In the genomic region with DNA sequence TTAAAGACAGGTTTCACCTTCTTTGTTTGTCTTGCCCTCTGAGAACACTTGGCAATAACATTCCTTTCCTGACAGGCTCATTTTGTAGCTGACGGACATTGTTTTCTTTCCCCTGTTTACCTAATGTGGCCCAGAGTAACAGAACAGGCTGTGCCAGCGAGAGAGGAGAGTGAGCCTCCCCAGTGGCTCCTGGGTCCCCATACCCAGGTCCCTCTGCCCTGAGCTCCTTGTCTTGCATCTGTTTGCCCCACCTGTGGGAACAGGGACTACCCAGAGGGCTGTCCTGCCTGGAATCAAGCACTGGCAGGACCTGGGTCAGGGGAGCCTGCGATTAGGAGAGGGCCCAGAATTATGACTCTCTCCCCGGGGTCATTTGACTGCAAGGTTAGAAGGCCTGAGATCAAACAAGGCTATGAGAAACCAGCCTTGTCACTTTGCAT, we compare ENCODE assay signal across 15 cellular contexts.
A peak's percentile ranks its signal among the peaks of the same experiment; 100 is the strongest.
DNase-seq lines count a peak whose midpoint lies in the region; ATAC-seq and TF ChIP-seq lines count a peak whose summit lies in the region.
"Had no signal": no experiment of that assay in that cellular context is flagged by ENCODE, and none has a peak within 500 bp of the region (broad histone marks: within the 10 kb centered on the region; RNA-seq: fewer than 3 reads in every experiment).

No MANE protein-coding gene starts in this region.

- peaks cover 10% of the 10 kb centered on the region for H3K9me3 Mint-ChIP-seq in neural crest cell
- H3K9me3 Mint-ChIP-seq: stimulated activated effector memory CD8-positive, alpha-beta T cell treated with anti-CD3 and anti-CD28 coated beads, Interleukin-12 subunit alpha, Interleukin-12 subunit beta, amount 100 ng/mL, for 72 hours had no signal

- H3K4me3 ChIP-seq in heart right ventricle (no peak overlapping the region), upper lobe of right lung (no peak overlapping the region)
- H3K4me3 ChIP-seq: GM23338 had no signal

- H3K27ac Mint-ChIP-seq in neural crest cell (ENCODE audit: unreplicated experiment), result peak overlapping the region; percentile 92
- H3K27ac Mint-ChIP-seq: GM23338; stimulated activated effector memory CD8-positive, alpha-beta T cell treated with anti-CD3 and anti-CD28 coated beads, Interleukin-12 subunit alpha, Interleukin-12 subunit beta, amount 100 ng/mL, for 72 hours had no signal

- TF ChIP-seq CTCF in heart right ventricle (IDR thresholded peaks at IDR 0.05) (no peak), neural crest cell (conservative IDR thresholded peaks at IDR 0.05) (no peak), upper lobe of right lung (IDR thresholded peaks at IDR 0.05) (no peak)

- DNase-seq in NCI-H2029 (lab: John Stamatoyannopoulos, UW), result peak; percentile 1
- no peak for DNase-seq in NCI-H2029 treated with DMSO at 0.1 percent for 48 hours (lab: John Stamatoyannopoulos, UW)
- no peak for DNase-seq in heart right ventricle
- DNase-seq in neural crest cell (ENCODE audit: low read depth, low spot score), result no peak
- DNase-seq in upper lobe of right lung, result no peak
- no peak for DNase-seq in left colon
- DNase-seq in stimulated activated naive CD4-positive, alpha-beta T cell treated with Interleukin-2 at 50 U/mL for 16 hours (lab: John Stamatoyannopoulos, UW), result no peak
- DNase-seq in stimulated activated CD4-positive, alpha-beta T cell treated with anti-CD3 and anti-CD28 coated beads, Interleukin-1b, Interleukin-23, amount 100 ng/mL, for 48 hours, result no peak
- DNase-seq: brain microvascular endothelial cell; erythroblast; NK-92 treated with Interleukin-12 subunit alpha and Interleukin-12 subunit beta, amount 100 ng/mL, for 24 hours; stimulated activated CD4-positive, alpha-beta T cell treated with anti-CD3 and anti-CD28 coated beads, Interleukin-4, amount 100 ng/mL, for 24 hours had no signal

- H3K4me3 Mint-ChIP-seq in neural crest cell, result peak overlapping the region; percentile 52
- H3K4me3 Mint-ChIP-seq: GM23338; stimulated activated effector memory CD8-positive, alpha-beta T cell treated with anti-CD3 and anti-CD28 coated beads, Interleukin-12 subunit alpha, Interleukin-12 subunit beta, amount 100 ng/mL, for 72 hours had no signal

- H3K36me3 Mint-ChIP-seq in neural crest cell (ENCODE audit: low read depth), result peaks cover 3% of the 10 kb centered on the region
- H3K36me3 Mint-ChIP-seq: stimulated activated effector memory CD8-positive, alpha-beta T cell treated with anti-CD3 and anti-CD28 coated beads, Interleukin-12 subunit alpha, Interleukin-12 subunit beta, amount 100 ng/mL, for 72 hours had no signal

- no peaks in the 10 kb centered on the region for H3K27me3 Mint-ChIP-seq in neural crest cell (ENCODE audit: low read depth)

- ATAC-seq in heart right ventricle (peak in 4 of 8 donors; percentile 7 to 76 (median 30)), upper lobe of right lung (peak; percentile 87), left colon (no peak)
- ATAC-seq: stimulated activated effector memory CD8-positive, alpha-beta T cell treated with anti-CD3 and anti-CD28 coated beads, Interleukin-12 subunit alpha, Interleukin-12 subunit beta, amount 100 ng/mL, for 72 hours had no signal

- H3K27me3 ChIP-seq in heart right ventricle (no peaks in the 10 kb centered on the region), upper lobe of right lung (no peaks in the 10 kb centered on the region)
- H3K27me3 ChIP-seq: brain microvascular endothelial cell had no signal

- H3K4me1 ChIP-seq in heart right ventricle, result peaks cover 3 to 48% (median 42%) of the 10 kb centered on the region in 9 donors
- H3K4me1 ChIP-seq in upper lobe of right lung, result peaks cover 36% of the 10 kb centered on the region

- H3K36me3 ChIP-seq in heart right ventricle, result no peaks in the 10 kb centered on the region
- H3K36me3 ChIP-seq in upper lobe of right lung, result no peaks in the 10 kb centered on the region
- H3K36me3 ChIP-seq: brain microvascular endothelial cell had no signal

- H3K27ac ChIP-seq in heart right ventricle (peak overlapping the region in 7 of 10 donors; percentile 8 to 68 (median 37)), upper lobe of right lung (peak overlapping the region; percentile 83)
- H3K27ac ChIP-seq: 22Rv1, brain microvascular endothelial cell had no signal

- 59 to 67% methylated on average over 4 of the region's 4 CpGs for WGBS in heart right ventricle, 2 donors

- H3K9me3 ChIP-seq in heart right ventricle (peaks cover 0 to 6% (median 0%) of the 10 kb centered on the region in 11 donors), upper lobe of right lung (no peaks in the 10 kb centered on the region)

- intact Hi-C loops in heart right ventricle (cut with DNase I) (no loop called here), upper lobe of right lung (cut with DNase I) (no loop called here), left colon (cut with DNase I, micrococcal nuclease) (no loop called here)

- H3K4me1 Mint-ChIP-seq in neural crest cell, result peaks cover 85% of the 10 kb centered on the region
